Comparison of ENCODE assay signal across 27 cellular contexts in the genomic region with DNA sequence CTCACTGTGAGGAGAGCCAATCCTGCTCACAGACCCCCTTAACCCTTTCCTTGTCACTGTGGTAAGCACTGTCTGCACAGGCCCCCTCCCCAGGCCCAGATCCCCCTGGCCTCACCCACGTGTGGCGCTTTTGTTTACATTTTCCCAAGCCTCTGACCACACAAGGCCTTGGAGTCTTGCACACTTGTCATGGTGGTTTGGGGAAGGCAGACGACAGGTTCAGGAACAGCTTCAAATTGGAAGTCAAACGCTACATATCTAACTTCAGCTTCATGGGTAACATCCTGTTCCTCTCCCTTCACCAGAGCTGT.
"Had no signal": no experiment of that assay in that cellular context is flagged by ENCODE, and none has a peak within 500 bp of the region (broad histone marks: within the 10 kb centered on the region; RNA-seq: fewer than 3 reads in every experiment).

No MANE protein-coding gene starts in this region.

- ATAC-seq: activated CD4-positive, alpha-beta T cell treated with anti-CD3 and anti-CD28 coated beads for 36 hours; left lung; lower lobe of right lung had no signal

- H3K27me3 ChIP-seq: ovary, thyroid gland, upper lobe of left lung, vagina had no signal

- FAIRE-seq: frontal cortex, islet of Langerhans had no signal

- H3K4me3 Mint-ChIP-seq: activated CD4-positive, alpha-beta T cell treated with anti-CD3 and anti-CD28 coated beads for 36 hours; activated naive CD4-positive, alpha-beta T cell treated with anti-CD3 and anti-CD28 coated beads, Interleukin-2, amount 10 ng/mL, durations not matched to agents 7 days and 5 days; activated naive CD8-positive, alpha-beta T cell treated with anti-CD3 and anti-CD28 coated beads, Interleukin-2, amount 10 ng/mL, durations not matched to agents 7 days and 5 days; central memory CD8-positive, alpha-beta T cell; dendritic cell treated with granulocyte-macrophage colony-stimulating factor and Interleukin-4, amounts not matched to agents 40 ng/mL and 50 ng/mL, for 4 days; nephron progenitor cell; stimulated activated naive B cell treated with anti-CD40 and anti-IgM and Interleukin-4, amounts not matched to agents 10 μg/mL and 1 μg/mL and 100 μg/mL, for 72 hours; T-helper 2 cell treated with Interferon-gamma antibody and Interleukin-4, amounts not matched to agents 5 μg/mL and 100 μg/mL, for 36 hours had no signal

- H3K36me3 ChIP-seq: left lung, lower lobe of right lung, ovary, sigmoid colon, stomach, thyroid gland, upper lobe of left lung, vagina had no signal

- H3K36me3 Mint-ChIP-seq: activated naive CD4-positive, alpha-beta T cell treated with anti-CD3 and anti-CD28 coated beads, Interleukin-2, amount 10 ng/mL, durations not matched to agents 7 days and 5 days; activated naive CD8-positive, alpha-beta T cell treated with anti-CD3 and anti-CD28 coated beads, Interleukin-2, amount 10 ng/mL, durations not matched to agents 7 days and 5 days had no signal

- H3K4me1 Mint-ChIP-seq: activated CD4-positive, alpha-beta T cell treated with anti-CD3 and anti-CD28 coated beads for 36 hours; activated naive CD4-positive, alpha-beta T cell treated with anti-CD3 and anti-CD28 coated beads, Interleukin-2, amount 10 ng/mL, durations not matched to agents 7 days and 5 days; central memory CD8-positive, alpha-beta T cell had no signal

- H3K4me3 ChIP-seq: left lung, lower lobe of right lung, ovary, sigmoid colon, stomach, thyroid gland, upper lobe of left lung, vagina had no signal

- H3K4me1 ChIP-seq: left lung, lower lobe of right lung, sigmoid colon, stomach, thyroid gland, upper lobe of left lung, vagina had no signal

- H3K9me3 Mint-ChIP-seq: T-helper 2 cell treated with Interferon-gamma antibody and Interleukin-4, amounts not matched to agents 5 μg/mL and 100 μg/mL, for 36 hours had no signal

- H3K9me3 ChIP-seq: ovary, thyroid gland, vagina had no signal

- H3K27ac ChIP-seq: left lung, lower lobe of right lung, ovary, sigmoid colon, stomach, thyroid gland, upper lobe of left lung, vagina had no signal

- DNase-seq: activated CD4-positive, alpha-beta T cell treated with anti-CD3 and anti-CD28 coated beads for 36 hours; activated CD4-positive, CD25-positive, alpha-beta regulatory T cell; activated CD8-positive, alpha-beta memory T cell treated with anti-CD3 and anti-CD28 coated beads for 24 hours; activated gamma-delta T cell; activated naive CD4-positive, alpha-beta T cell treated with anti-CD3 and anti-CD28 coated beads, Interleukin-2, amount 10 ng/mL, durations not matched to agents 7 days and 5 days; activated naive CD8-positive, alpha-beta T cell treated with anti-CD3 and anti-CD28 coated beads, Interleukin-2, amount 10 ng/mL, durations not matched to agents 7 days and 5 days; activated T-cell treated with anti-CD3 and anti-CD28 coated beads, Interleukin-2, amount 50 U/mL, for 1 hour; left lung; lower lobe of right lung; mesenchymal stem cell; nephron progenitor cell; ovary; sigmoid colon; stimulated activated CD4-positive, alpha-beta T cell treated with anti-CD3 and anti-CD28 coated beads, Interleukin-15, amount 100 ng/mL, for 24 hours; stimulated activated CD4-positive, alpha-beta T cell treated with anti-CD3 and anti-CD28 coated beads, Interleukin-2, amount 100 ng/mL, for 24 hours; stimulated activated naive B cell treated with anti-CD40 and anti-IgM and Interleukin-4, amounts not matched to agents 10 μg/mL and 1 μg/mL and 100 μg/mL, for 72 hours; stomach; T-helper 1 cell; thyroid gland; upper lobe of left lung had no signal

- H3K27ac Mint-ChIP-seq: activated CD4-positive, alpha-beta T cell treated with anti-CD3 and anti-CD28 coated beads for 36 hours; activated naive CD4-positive, alpha-beta T cell treated with anti-CD3 and anti-CD28 coated beads, Interleukin-2, amount 10 ng/mL, durations not matched to agents 7 days and 5 days; activated naive CD8-positive, alpha-beta T cell treated with anti-CD3 and anti-CD28 coated beads, Interleukin-2, amount 10 ng/mL, durations not matched to agents 7 days and 5 days; dendritic cell treated with granulocyte-macrophage colony-stimulating factor and Interleukin-4, amounts not matched to agents 40 ng/mL and 50 ng/mL, for 4 days; nephron progenitor cell; progenitor cell of endocrine pancreas; stimulated activated naive B cell treated with anti-CD40 and anti-IgM and Interleukin-4, amounts not matched to agents 10 μg/mL and 1 μg/mL and 100 μg/mL, for 72 hours; T-helper 2 cell treated with Interferon-gamma antibody and Interleukin-4, amounts not matched to agents 5 μg/mL and 100 μg/mL, for 36 hours had no signal
